In the genomic region with DNA sequence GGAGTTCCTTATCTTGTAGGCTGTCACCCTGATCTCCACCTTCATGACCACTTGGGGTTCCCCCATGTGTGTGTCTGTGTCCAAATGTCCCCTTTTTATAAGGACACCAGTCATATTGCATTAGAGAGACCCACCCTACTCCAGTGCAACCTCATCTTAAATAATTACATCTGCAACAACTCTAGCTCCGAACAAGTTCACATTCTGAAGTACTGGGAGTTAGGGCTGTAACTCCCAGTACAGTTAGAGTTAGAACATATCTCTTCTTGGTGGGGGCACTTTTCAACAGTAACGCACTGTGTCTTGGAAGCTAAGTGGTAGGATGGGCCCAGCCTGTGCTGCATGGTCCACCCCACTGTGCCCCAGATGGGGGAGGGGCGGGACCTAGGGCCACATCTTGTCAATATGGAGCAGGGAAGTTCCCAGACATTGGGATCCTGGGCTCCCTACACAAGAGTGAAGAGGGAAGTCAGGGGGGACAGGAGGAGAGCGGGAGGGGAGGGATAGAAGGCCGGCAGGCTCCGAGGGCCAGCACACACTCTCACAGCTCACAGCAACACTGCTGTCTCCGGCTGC, we compare ENCODE assay signal across 24 cellular contexts. TPM values are rescaled to one million over a fixed set of nuclear protein-coding genes. Genes with fewer than 3 reads are reported as not detected.
A peak's percentile ranks its signal among the peaks of the same experiment; 100 is the strongest.
DNase-seq lines count a peak whose midpoint lies in the region; ATAC-seq, FAIRE-seq and TF ChIP-seq lines count a peak whose summit lies in the region.
"Had no signal": no experiment of that assay in that cellular context is flagged by ENCODE, and none has a peak within 500 bp of the region (broad histone marks: within the 10 kb centered on the region; RNA-seq: fewer than 3 reads in every experiment).

No MANE protein-coding gene starts in this region.

- FAIRE-seq in small intestine (lab: Jason Lieb, UNC) = no peak
- FAIRE-seq: GM12891, GM18507 had no signal

- H3K27me3 ChIP-seq in right atrium auricular region (no peaks in the 10 kb centered on the region), spleen (replicated peaks in 1 of 7) (no peaks in the 10 kb centered on the region), small intestine (ENCODE audit: control insufficient read depth in 2 of 2, insufficient read depth in 2 of 2, low read length in 2 of 2) (no peaks in the 10 kb centered on the region)
- H3K27me3 ChIP-seq: BLaER1 treated with 17β-estradiol and CSF1 and Interleukin-3, amounts not matched to agents 10 nM and 100 nM; SJCRH30 had no signal

- intact Hi-C loops in Right ventricle myocardium superior (cut with DNase I) = no loop called here
- intact Hi-C loops in spleen (cut with DNase I; ENCODE audit: low total_unique reads) = no loop called here

- DNase-seq in Right ventricle myocardium superior = no peak
- DNase-seq in right atrium auricular region (ENCODE audit: low spot score) = no peak
- DNase-seq in ecto neural progenitor cell (ENCODE audit: low spot score) = peak; percentile 33
- peak; percentile 7 for DNase-seq in mucosa of gallbladder (ENCODE audit: low spot score)
- DNase-seq in spleen = peak; percentile 36
- no peak for DNase-seq in small intestine
- no peak for DNase-seq in NCI-H1694 (lab: John Stamatoyannopoulos, UW)
- DNase-seq: Calu3; CD8-positive, alpha-beta T cell; DMS53; EL; GOT3; NCI-H1417; NCI-H187 treated with DMSO at 0.1 percent for 48 hours; NCI-H226; NCI-H524 treated with DMSO at 0.1 percent for 48 hours; PC-3; SJCRH30 had no signal

- no peaks in the 10 kb centered on the region for H3K36me3 ChIP-seq in right atrium auricular region
- no peaks in the 10 kb centered on the region for H3K36me3 ChIP-seq in spleen
- H3K36me3 ChIP-seq in small intestine (ENCODE audit: control insufficient read depth in 2 of 2, insufficient read depth in 2 of 2, low read length in 2 of 2) = no peaks in the 10 kb centered on the region
- H3K36me3 ChIP-seq: BLaER1 treated with 17β-estradiol and CSF1 and Interleukin-3, amounts not matched to agents 10 nM and 100 nM; SJCRH30 had no signal

- H3K4me3 ChIP-seq in right atrium auricular region (no peak overlapping the region), spleen (no peak overlapping the region), small intestine (ENCODE audit: low read depth in 1 of 2, low read length in 2 of 2) (no peak overlapping the region)
- H3K4me3 ChIP-seq: BLaER1 treated with 17β-estradiol and CSF1 and Interleukin-3, amounts not matched to agents 10 nM and 100 nM; SJCRH30 had no signal

- WGBS in spleen, 5 donors = 82 to 91% (median 88%) methylated on average over 7 of the region's 7 CpGs
- 74 to 79% (median 78%) methylated on average over 7 of the region's 7 CpGs for WGBS in small intestine, 3 donors

- H3K9me3 ChIP-seq in right atrium auricular region (no peaks in the 10 kb centered on the region), spleen (peaks cover 0 to 7% (median 0%) of the 10 kb centered on the region in 8 donors), small intestine (ENCODE audit: control insufficient read depth, low read depth) (no peaks in the 10 kb centered on the region)
- H3K9me3 ChIP-seq: SJCRH30 had no signal

- no peak overlapping the region for H3K27ac ChIP-seq in right atrium auricular region
- H3K27ac ChIP-seq in spleen = no peak overlapping the region
- H3K27ac ChIP-seq in small intestine (ENCODE audit: low read depth in 1 of 2, low read length in 1 of 2) = no peak overlapping the region
- H3K27ac ChIP-seq: BLaER1 treated with 17β-estradiol and CSF1 and Interleukin-3, amounts not matched to agents 10 nM and 100 nM; HL-60; RWPE1; SJCRH30 had no signal

- TF ChIP-seq POLR2A in spleen (IDR thresholded peaks at IDR 0.05) = no peak

- TF ChIP-seq CTCF in right atrium auricular region (IDR thresholded peaks at IDR 0.05) (no peak), spleen (IDR thresholded peaks at IDR 0.05 in 8 of 11, conservative IDR thresholded peaks at IDR 0.05 in 3 of 11) (no peak)

- H3K4me1 ChIP-seq in right atrium auricular region (no peaks in the 10 kb centered on the region), spleen (no peaks in the 10 kb centered on the region), small intestine (ENCODE audit: control insufficient read depth in 2 of 2, insufficient read depth in 1 of 2, low read depth in 1 of 2, low read length in 1 of 2) (no peaks in the 10 kb centered on the region)
- H3K4me1 ChIP-seq: BLaER1 treated with 17β-estradiol and CSF1 and Interleukin-3, amounts not matched to agents 10 nM and 100 nM; SJCRH30 had no signal

- ATAC-seq in Right ventricle myocardium superior (ENCODE audit: poor library complexity) (peak; percentile 38), HG03442 (IDR thresholded peaks at IDR 0.05; ENCODE audit: unreplicated experiment) (no peak)
- ATAC-seq: CD8-positive, alpha-beta T cell; PC-3 had no signal

RNA-seq across cellular contexts. Expression of gene KLF15, which starts 42.0 kb away (rescaled TPM):
- total RNA-seq in Right ventricle myocardium superior (34.0 TPM), right atrium auricular region (10 to 100 TPM; 43.4 to 55.1 TPM), mucosa of gallbladder (28.1 TPM), spleen (1 to 10 TPM in 6 of 7 donors, under 1 TPM in 1; 0.57 to 9.5 (median 4.8) TPM)
- polyA plus RNA-seq in spleen (1 to 10 TPM in 2 of 3 donors, under 1 TPM in 1; 0.63 to 3.1 (median 2.4) TPM), small intestine (1 to 10 TPM in 2 of 3 donors, under 1 TPM in 1; 0.45 to 9.7 (median 2.4) TPM)
- total RNA-seq: PC-3 had no signal

Comparison
In these comparisons a context has a peak if more than half of its experiments do, and no peak if none do; other contexts are left out.
1. DNase-seq: peak in ecto neural progenitor cell (single experiment), mucosa of gallbladder (single experiment) and spleen (single experiment); none in Right ventricle myocardium superior (single experiment), right atrium auricular region (single experiment), small intestine (single experiment) and NCI-H1694 (single experiment).